In genomic region chr10:122648599-122649428, GRCh38 we compare ENCODE assay signal across 9 cellular contexts. TPM values are rescaled to one million over a fixed set of nuclear protein-coding genes. Genes with fewer than 3 reads are reported as not detected.
A peak's percentile ranks its signal among the peaks of the same experiment; 100 is the strongest.
DNase-seq lines count a peak whose midpoint lies in the region; ATAC-seq and TF ChIP-seq lines count a peak whose summit lies in the region.
"Had no signal": no experiment of that assay in that cellular context is flagged by ENCODE, and none has a peak within 500 bp of the region (broad histone marks: within the 10 kb centered on the region; RNA-seq: fewer than 3 reads in every experiment).

No MANE protein-coding gene starts in this region.

- in situ Hi-C loops in Panc1 (cut with HindIII; ENCODE audit: low pct_unique_long_range_greater_than_20kb, low sequenced_read_pairs) = no loop called here

- H3K9me3 ChIP-seq in HEK293 (ENCODE audit: control insufficient read depth, insufficient read depth, low read depth, low read length) (no peaks in the 10 kb centered on the region), Panc1 (ENCODE audit: control insufficient read depth, insufficient read depth, low read depth, low read length) (no peaks in the 10 kb centered on the region), colonic mucosa (no peaks in the 10 kb centered on the region), left lung (no peaks in the 10 kb centered on the region), thoracic aorta (no peaks in the 10 kb centered on the region)

- intact Hi-C loops in Panc1 (cut with micrococcal nuclease; ENCODE audit: unreplicated experiment) = loop anchor here (1.0 kb wide), 1 partner anchor 54 kb away; no protein-coding TSS in a partner anchor
- intact Hi-C loops in colonic mucosa (cut with DNase I) = loop anchor here (5.0 kb wide), 1 partner anchor 53 kb away; no protein-coding TSS in a partner anchor
- intact Hi-C loops in left lung (cut with DNase I) = no loop called here

- TF ChIP-seq CTCF in HEK293 (tag by site-specific recombination; IDR thresholded peaks at IDR 0.05) = peak; percentile 44
- peak; percentile 92 for TF ChIP-seq CTCF in Panc1 (IDR thresholded peaks at IDR 0.05)
- peak; percentile 59 for TF ChIP-seq CTCF in colonic mucosa (IDR thresholded peaks at IDR 0.05)
- peak; percentile 49 to 54 for TF ChIP-seq CTCF in left lung (IDR thresholded peaks at IDR 0.05)
- TF ChIP-seq CTCF in thoracic aorta (IDR thresholded peaks at IDR 0.05) = peak; percentile 43

- no TSS peak for BruUV-seq in Panc1 (replicated peaks; lab: Mats Ljungman, UMichigan)

- CTCF ChIA-PET in HEK293 (lab: Yijun Ruan, JAX) (interaction anchor here (0.6 to 2.5 kb wide), 34 partner anchors 9 to 394 kb away, joined by 3 to 17 read pairs (median 4); partner anchors contain the start of gene C10orf120), Panc1 (lab: Charles Lee) (interaction anchor here (0.7 to 1.4 kb wide), 6 partner anchors 9 to 350 kb away, joined by 3 to 5 read pairs (median 4); no protein-coding TSS in a partner anchor)

- H3K36me3 ChIP-seq in HEK293 (ENCODE audit: control insufficient read depth in 2 of 2, insufficient read depth in 1 of 2, low read length in 2 of 2) = no peaks in the 10 kb centered on the region
- no peaks in the 10 kb centered on the region for H3K36me3 ChIP-seq in Panc1 (ENCODE audit: control insufficient read depth, insufficient read depth, low read length)
- H3K36me3 ChIP-seq in colonic mucosa = no peaks in the 10 kb centered on the region
- H3K36me3 ChIP-seq in left lung = no peaks in the 10 kb centered on the region
- no peaks in the 10 kb centered on the region for H3K36me3 ChIP-seq in thoracic aorta

- H3K9ac ChIP-seq in colonic mucosa (ENCODE audit: low read depth in 2 of 2, low read length in 2 of 2) = no peak overlapping the region

- H3K4me3 ChIP-seq in HEK293 (ENCODE audit: low read depth, low read length) (no peak overlapping the region), Panc1 (ENCODE audit: low read depth in 2 of 2, low read length in 2 of 2) (no peak overlapping the region), colonic mucosa (no peak overlapping the region), left lung (no peak overlapping the region), thoracic aorta (no peak overlapping the region)
- H3K4me3 ChIP-seq: skin epidermis had no signal

- H3K27me3 ChIP-seq in Panc1 (ENCODE audit: control insufficient read depth, insufficient read depth, low read length) = peaks cover 33% of the 10 kb centered on the region
- no peaks in the 10 kb centered on the region for H3K27me3 ChIP-seq in colonic mucosa
- peaks cover 0 to 7% of the 10 kb centered on the region in 2 donors for H3K27me3 ChIP-seq in left lung
- no peaks in the 10 kb centered on the region for H3K27me3 ChIP-seq in thoracic aorta (replicated peaks; ENCODE audit: insufficient read depth)

- POLR2A ChIA-PET in HEK293 (lab: Yijun Ruan, JAX) = no interaction called here
- POLR2A ChIA-PET in Panc1 (lab: Charles Lee) = no interaction called here

- no peak overlapping the region for H3K27ac ChIP-seq in HEK293 (ENCODE audit: extremely low read depth, low read depth, low read length)
- H3K27ac ChIP-seq in Panc1 (ENCODE audit: low read length) = no peak overlapping the region
- no peak overlapping the region for H3K27ac ChIP-seq in colonic mucosa
- no peak overlapping the region for H3K27ac ChIP-seq in left lung
- no peak overlapping the region for H3K27ac ChIP-seq in thoracic aorta
- H3K27ac ChIP-seq: skin epidermis had no signal

- H3K4me1 ChIP-seq in HEK293 (ENCODE audit: control insufficient read depth, insufficient read depth, low read length) = no peaks in the 10 kb centered on the region
- no peaks in the 10 kb centered on the region for H3K4me1 ChIP-seq in Panc1 (ENCODE audit: control insufficient read depth, insufficient read depth, low read length)
- H3K4me1 ChIP-seq in colonic mucosa = no peaks in the 10 kb centered on the region
- no peaks in the 10 kb centered on the region for H3K4me1 ChIP-seq in left lung
- H3K4me1 ChIP-seq in thoracic aorta (ENCODE audit: control insufficient read depth in 1 of 2, low read depth in 2 of 2) = no peaks in the 10 kb centered on the region

- ATAC-seq in Panc1 (peak; percentile 70), left lung (peak; percentile 95), thoracic aorta (ENCODE audit: insufficient number of reproducible peaks, low FRiP score, low read depth) (no peak), HG03175 (IDR thresholded peaks at IDR 0.05; ENCODE audit: unreplicated experiment) (no peak)

- DNase-seq in DMS53 treated with DMSO at 0.1 percent for 48 hours (lab: John Stamatoyannopoulos, UW; ENCODE audit: unreplicated experiment) (peak; percentile 55), Panc1 (ENCODE audit: low read depth, low spot score) (peak; percentile 20), colonic mucosa (peak; percentile 31), left lung (no peak), thoracic aorta (ENCODE audit: low spot score) (no peak), NK-92 (lab: John Stamatoyannopoulos, UW; ENCODE audit: unreplicated experiment) (no peak)

TF ChIP-seq in HEK293, 187 proteins besides CTCF, POLR2A, EP300 and RAD21:
- TF ChIP-seq SCRT2 (tag by site-specific recombination; IDR thresholded peaks at IDR 0.05) (peak; percentile 62), ZNF654 (tag by site-specific recombination; IDR thresholded peaks at IDR 0.05; ENCODE audit: low read depth) (peak; percentile 53; the same call in 1 of the 2 replicates), ZNF16 (tag by site-specific recombination; IDR thresholded peaks at IDR 0.05; ENCODE audit: low read depth) (no peak), KLF16 (tag by site-specific recombination; IDR thresholded peaks at IDR 0.05) (no peak), PRDM10 (tag by site-specific recombination; IDR thresholded peaks at IDR 0.05) (peak; percentile 35; the same call in 1 of the 2 replicates), SCRT1 (tag by site-specific recombination; IDR thresholded peaks at IDR 0.05; ENCODE audit: borderline replicate concordance) (0 out of 2 replicates have a peak, but pooled peaks have one; percentile 13), ZNF510 (tag by site-specific recombination; IDR thresholded peaks at IDR 0.05; ENCODE audit: insufficient replicate concordance) (no peak), ZNF2 (tag by site-specific recombination; IDR thresholded peaks at IDR 0.05) (peak; percentile 59; the same call in 1 of the 2 replicates)
TF ChIP-seq in HEK293: peak in this region for 5.

RNA-seq across cellular contexts. Expression of gene C10orf120, which starts 50.8 kb away (rescaled TPM):
- total RNA-seq in Panc1 (2021; ENCODE audit: unreplicated experiment) (not detected), colonic mucosa (not detected), left lung (not detected), thoracic aorta (not detected)
- polyA plus RNA-seq in Panc1 (2012; ENCODE audit: insufficient read length) = not detected

Comparison
In these comparisons a context has a peak if more than half of its experiments do, and no peak if none do; other contexts are left out.
1. DNase-seq: peak in DMS53 treated with DMSO at 0.1 percent for 48 hours (single experiment), Panc1 (single experiment) and colonic mucosa (single experiment); none in left lung (0 of 2), thoracic aorta (single experiment) and NK-92 (single experiment).
2. ATAC-seq: peak in Panc1 (single experiment) and left lung (single experiment); none in thoracic aorta (single experiment) and HG03175 (single experiment).
3. intact Hi-C loops: an anchor here in Panc1 (1.0 kb wide) and colonic mucosa (5.0 kb wide); none called in left lung.
4. Peak in every context shown above with its lines, with median percentiles within 50 percentile points of each other: CTCF ChIP-seq.